8 cellular contexts compared by ENCODE assay signal in genomic region chr10:99845837-99846382, GRCh38.
A peak's percentile ranks its signal among the peaks of the same experiment; 100 is the strongest.
DNase-seq lines count a peak whose midpoint lies in the region; ATAC-seq and TF ChIP-seq lines count a peak whose summit lies in the region.

No MANE protein-coding gene starts in this region.

- no peaks in the 10 kb centered on the region for H3K36me3 ChIP-seq in BLaER1 treated with 17β-estradiol and CSF1 and Interleukin-3, amounts not matched to agents 10 nM and 100 nM
- H3K36me3 ChIP-seq in KMS-11 (ENCODE audit: insufficient read depth) = no peaks in the 10 kb centered on the region
- no peaks in the 10 kb centered on the region for H3K36me3 ChIP-seq in RWPE2 (ENCODE audit: low read depth)
- no peaks in the 10 kb centered on the region for H3K36me3 ChIP-seq in neutrophil

- no peaks in the 10 kb centered on the region for H4K20me1 ChIP-seq in BLaER1 treated with 17β-estradiol and CSF1 and Interleukin-3, amounts not matched to agents 10 nM and 100 nM
- no peaks in the 10 kb centered on the region for H4K20me1 ChIP-seq in KMS-11 (ENCODE audit: insufficient read depth)

- ATAC-seq in GM19395 (IDR thresholded peaks at IDR 0.05; ENCODE audit: unreplicated experiment) (peak; percentile 88), RWPE2 (ENCODE audit: low read depth) (peak; percentile 92)

- peaks cover 0 to 28% (median 6%) of the 10 kb centered on the region in 10 experiments; a peak in 12 of 20 replicates for H3K4me1 ChIP-seq in BLaER1 treated with 17β-estradiol and CSF1 and Interleukin-3, amounts not matched to agents 10 nM and 100 nM
- H3K4me1 ChIP-seq in KMS-11 (ENCODE audit: low read depth, poor library complexity, severe bottlenecking) = no peaks in the 10 kb centered on the region
- no peaks in the 10 kb centered on the region for H3K4me1 ChIP-seq in RWPE2 (ENCODE audit: insufficient read depth, poor library complexity, severe bottlenecking)
- H3K4me1 ChIP-seq in neutrophil (ENCODE audit: control insufficient read depth in 1 of 2, insufficient read depth in 1 of 2, low read depth in 1 of 2, low read length in 1 of 2) = peaks cover 54 to 66% of the 10 kb centered on the region in 2 experiments

- H2AFZ ChIP-seq in KMS-11 (ENCODE audit: low read depth) = no peak overlapping the region

- H3K27ac Mint-ChIP-seq in activated T-helper 2 cell treated with anti-CD3 and anti-CD28 coated beads, Interferon-gamma antibody, Interleukin-2, Interleukin-4, amounts not matched to agents 10 μg/mL and 5 μg/mL and 100 μg/mL, durations not matched to agents 14 hours and 24 hours and 36 hours = no peak overlapping the region

- peak overlapping the region in 10 of 11 experiments; percentile 13 to 72 (median 42); a peak in 16 of 22 replicates for H3K4me2 ChIP-seq in BLaER1 treated with 17β-estradiol and CSF1 and Interleukin-3, amounts not matched to agents 10 nM and 100 nM
- no peak overlapping the region for H3K4me2 ChIP-seq in KMS-11

- H3K27me3 ChIP-seq in BLaER1 treated with 17β-estradiol and CSF1 and Interleukin-3, amounts not matched to agents 10 nM and 100 nM = no peaks in the 10 kb centered on the region
- H3K27me3 ChIP-seq in KMS-11 (ENCODE audit: insufficient read depth, low read depth) (no peaks in the 10 kb centered on the region), RWPE2 (ENCODE audit: insufficient read depth, poor library complexity, severe bottlenecking) (no peaks in the 10 kb centered on the region), neutrophil (no peaks in the 10 kb centered on the region)

- H3K9ac ChIP-seq in BLaER1 treated with 17β-estradiol and CSF1 and Interleukin-3, amounts not matched to agents 10 nM and 100 nM = no peak overlapping the region; a peak in 1 of 22 replicates
- H3K9ac ChIP-seq in KMS-11 = no peak overlapping the region

- no peaks in the 10 kb centered on the region for H3K79me2 ChIP-seq in KMS-11 (ENCODE audit: insufficient read depth, low read depth)

- no peaks in the 10 kb centered on the region for H3K9me3 ChIP-seq in BLaER1 treated with 17β-estradiol and CSF1 and Interleukin-3, amounts not matched to agents 10 nM and 100 nM (replicated peaks in 1 of 11)
- H3K9me3 ChIP-seq in RWPE2 (ENCODE audit: severe bottlenecking) (no peaks in the 10 kb centered on the region), neutrophil (no peaks in the 10 kb centered on the region)

- H3K4me3 Mint-ChIP-seq in activated T-helper 2 cell treated with anti-CD3 and anti-CD28 coated beads, Interferon-gamma antibody, Interleukin-2, Interleukin-4, amounts not matched to agents 10 μg/mL and 5 μg/mL and 100 μg/mL, durations not matched to agents 14 hours and 24 hours and 36 hours (ENCODE audit: low read depth) = no peak overlapping the region

- H3K4me1 Mint-ChIP-seq in activated T-helper 2 cell treated with anti-CD3 and anti-CD28 coated beads, Interferon-gamma antibody, Interleukin-2, Interleukin-4, amounts not matched to agents 10 μg/mL and 5 μg/mL and 100 μg/mL, durations not matched to agents 14 hours and 24 hours and 36 hours (ENCODE audit: low read depth) = no peaks in the 10 kb centered on the region

- H3K27me3 Mint-ChIP-seq in activated T-helper 2 cell treated with anti-CD3 and anti-CD28 coated beads, Interferon-gamma antibody, Interleukin-2, Interleukin-4, amounts not matched to agents 10 μg/mL and 5 μg/mL and 100 μg/mL, durations not matched to agents 14 hours and 24 hours and 36 hours (ENCODE audit: low read depth) = peaks cover 8% of the 10 kb centered on the region

- intact Hi-C loops in activated T-helper 2 cell treated with anti-CD3 and anti-CD28 coated beads, Interferon-gamma antibody, Interleukin-2, Interleukin-4, amounts not matched to agents 10 μg/mL and 5 μg/mL and 100 μg/mL, durations not matched to agents 14 hours and 24 hours and 36 hours (cut with micrococcal nuclease) = loop anchor here (1.0 kb wide), 3 partner anchors 118 to 200 kb away; no protein-coding TSS in a partner anchor

- DNase-seq in RWPE2 (ENCODE audit: low spot score) = peak; percentile 67
- DNase-seq in activated T-helper 2 cell treated with anti-CD3 and anti-CD28 coated beads, Interferon-gamma antibody, Interleukin-2, Interleukin-4, amounts not matched to agents 10 μg/mL and 5 μg/mL and 100 μg/mL, durations not matched to agents 14 hours and 24 hours and 36 hours (ENCODE audit: low spot score) = peak; percentile 55
- peak; percentile 96 for DNase-seq in fibroblast of villous mesenchyme (ENCODE audit: low read depth)
- peak in 43 of 49 donors; percentile 4 to 81 (median 47) for DNase-seq in substantia nigra (lab: John Stamatoyannopoulos, UW)

- no peaks in the 10 kb centered on the region for H3K36me3 Mint-ChIP-seq in activated T-helper 2 cell treated with anti-CD3 and anti-CD28 coated beads, Interferon-gamma antibody, Interleukin-2, Interleukin-4, amounts not matched to agents 10 μg/mL and 5 μg/mL and 100 μg/mL, durations not matched to agents 14 hours and 24 hours and 36 hours (ENCODE audit: low read depth)

- H3K27ac ChIP-seq in BLaER1 treated with 17β-estradiol and CSF1 and Interleukin-3, amounts not matched to agents 10 nM and 100 nM = no peak overlapping the region
- H3K27ac ChIP-seq in KMS-11 (no peak overlapping the region), RWPE2 (ENCODE audit: poor library complexity, severe bottlenecking) (no peak overlapping the region), neutrophil (peak overlapping the region; percentile 58), substantia nigra (ENCODE audit: low read depth, low read length, poor library complexity, severe bottlenecking) (no peak overlapping the region)

- TF ChIP-seq CTCF in KMS-11 (conservative IDR thresholded peaks at IDR 0.05; ENCODE audit: low read depth, low read length) (peak; percentile 95), RWPE2 (IDR thresholded peaks at IDR 0.05; ENCODE audit: poor library complexity, severe bottlenecking) (peak; percentile 89), fibroblast of villous mesenchyme (IDR thresholded peaks at IDR 0.05; ENCODE audit: insufficient read depth, low read depth, low read length) (peak; percentile 90), neutrophil (IDR thresholded peaks at IDR 0.05) (peak; percentile 83)

- no peaks in the 10 kb centered on the region for H3K9me3 Mint-ChIP-seq in activated T-helper 2 cell treated with anti-CD3 and anti-CD28 coated beads, Interferon-gamma antibody, Interleukin-2, Interleukin-4, amounts not matched to agents 10 μg/mL and 5 μg/mL and 100 μg/mL, durations not matched to agents 14 hours and 24 hours and 36 hours

- no peak overlapping the region for H3K4me3 ChIP-seq in BLaER1 treated with 17β-estradiol and CSF1 and Interleukin-3, amounts not matched to agents 10 nM and 100 nM
- H3K4me3 ChIP-seq in KMS-11 (IDR thresholded peaks at IDR 0.05; ENCODE audit: insufficient read depth, low read depth, low read length) (no peak overlapping the region), RWPE2 (ENCODE audit: severe bottlenecking) (no peak overlapping the region), fibroblast of villous mesenchyme (ENCODE audit: low read depth, low read length) (peak overlapping the region; percentile 35), neutrophil (ENCODE audit: low read depth in 1 of 2, low read length in 1 of 2) (peak overlapping the region; percentile 46 to 53)

Comparison
In these comparisons a context has a peak if more than half of its experiments do, and no peak if none do; other contexts are left out.
1. H3K4me3 ChIP-seq: peak in fibroblast of villous mesenchyme (single experiment) and neutrophil (2 of 2); none in BLaER1 treated with 17β-estradiol and CSF1 and Interleukin-3, amounts not matched to agents 10 nM and 100 nM (0 of 10), KMS-11 (single experiment) and RWPE2 (single experiment).
2. Peak in every context shown above with its lines, with median percentiles within 50 percentile points of each other: CTCF ChIP-seq and DNase-seq.